Comparison of ENCODE assay signal across 2 cellular contexts in the genomic region with DNA sequence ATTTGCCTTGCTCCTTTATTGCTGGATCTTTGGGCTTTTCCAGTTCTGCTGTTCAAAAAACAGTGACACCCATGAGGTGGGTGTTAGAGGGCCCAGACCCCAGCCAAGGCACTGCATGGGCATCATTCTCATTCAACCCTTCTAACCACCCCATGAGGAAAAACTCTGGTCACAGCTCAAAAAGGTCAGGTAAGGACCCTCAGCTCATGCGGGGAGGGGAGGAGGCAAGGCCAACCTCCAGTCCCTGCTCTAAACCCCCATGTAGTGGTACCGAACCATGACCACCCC.
TF ChIP-seq lines count a peak whose summit lies in the region.

No MANE protein-coding gene starts in this region.

TF ChIP-seq in HEK293, 187 proteins besides CTCF, POLR2A, EP300 and RAD21:
- TF ChIP-seq, protein P1, sequence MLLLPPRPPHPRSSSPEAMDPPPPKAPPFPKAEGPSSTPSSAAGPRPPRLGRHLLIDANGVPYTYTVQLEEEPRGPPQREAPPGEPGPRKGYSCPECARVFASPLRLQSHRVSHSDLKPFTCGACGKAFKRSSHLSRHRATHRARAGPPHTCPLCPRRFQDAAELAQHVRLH (tag by site-specific recombination; IDR thresholded peaks at IDR 0.05), result 0 out of 2 replicates have a peak, but pooled peaks have one; percentile 1
- TF ChIP-seq ZNF707 (tag by site-specific recombination; IDR thresholded peaks at IDR 0.05), result no peak
- TF ChIP-seq, protein P2, sequence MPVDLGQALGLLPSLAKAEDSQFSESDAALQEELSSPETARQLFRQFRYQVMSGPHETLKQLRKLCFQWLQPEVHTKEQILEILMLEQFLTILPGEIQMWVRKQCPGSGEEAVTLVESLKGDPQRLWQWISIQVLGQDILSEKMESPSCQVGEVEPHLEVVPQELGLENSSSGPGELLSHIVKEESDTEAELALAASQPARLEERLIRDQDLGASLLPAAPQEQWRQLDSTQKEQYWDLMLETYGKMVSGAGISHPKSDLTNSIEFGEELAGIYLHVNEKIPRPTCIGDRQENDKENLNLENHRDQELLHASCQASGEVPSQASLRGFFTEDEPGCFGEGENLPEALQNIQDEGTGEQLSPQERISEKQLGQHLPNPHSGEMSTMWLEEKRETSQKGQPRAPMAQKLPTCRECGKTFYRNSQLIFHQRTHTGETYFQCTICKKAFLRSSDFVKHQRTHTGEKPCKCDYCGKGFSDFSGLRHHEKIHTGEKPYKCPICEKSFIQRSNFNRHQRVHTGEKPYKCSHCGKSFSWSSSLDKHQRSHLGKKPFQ (tag by site-specific recombination; IDR thresholded peaks at IDR 0.05), result no peak
- no peak for TF ChIP-seq ZBTB17 (tag by site-specific recombination; IDR thresholded peaks at IDR 0.05)
- TF ChIP-seq RBAK (tag by site-specific recombination; IDR thresholded peaks at IDR 0.05), result 0 out of 2 replicates have a peak, but pooled peaks have one; percentile 3
- no peak for TF ChIP-seq KLF1 (tag by site-specific recombination; IDR thresholded peaks at IDR 0.05)
- no peak for TF ChIP-seq ZNF132 (tag by site-specific recombination; IDR thresholded peaks at IDR 0.05; ENCODE audit: borderline replicate concordance)
- TF ChIP-seq ZNF629 (tag by site-specific recombination; IDR thresholded peaks at IDR 0.05), result no peak
- TF ChIP-seq ZNF26 (tag by site-specific recombination; IDR thresholded peaks at IDR 0.05), result no peak
- TF ChIP-seq, protein P3, sequence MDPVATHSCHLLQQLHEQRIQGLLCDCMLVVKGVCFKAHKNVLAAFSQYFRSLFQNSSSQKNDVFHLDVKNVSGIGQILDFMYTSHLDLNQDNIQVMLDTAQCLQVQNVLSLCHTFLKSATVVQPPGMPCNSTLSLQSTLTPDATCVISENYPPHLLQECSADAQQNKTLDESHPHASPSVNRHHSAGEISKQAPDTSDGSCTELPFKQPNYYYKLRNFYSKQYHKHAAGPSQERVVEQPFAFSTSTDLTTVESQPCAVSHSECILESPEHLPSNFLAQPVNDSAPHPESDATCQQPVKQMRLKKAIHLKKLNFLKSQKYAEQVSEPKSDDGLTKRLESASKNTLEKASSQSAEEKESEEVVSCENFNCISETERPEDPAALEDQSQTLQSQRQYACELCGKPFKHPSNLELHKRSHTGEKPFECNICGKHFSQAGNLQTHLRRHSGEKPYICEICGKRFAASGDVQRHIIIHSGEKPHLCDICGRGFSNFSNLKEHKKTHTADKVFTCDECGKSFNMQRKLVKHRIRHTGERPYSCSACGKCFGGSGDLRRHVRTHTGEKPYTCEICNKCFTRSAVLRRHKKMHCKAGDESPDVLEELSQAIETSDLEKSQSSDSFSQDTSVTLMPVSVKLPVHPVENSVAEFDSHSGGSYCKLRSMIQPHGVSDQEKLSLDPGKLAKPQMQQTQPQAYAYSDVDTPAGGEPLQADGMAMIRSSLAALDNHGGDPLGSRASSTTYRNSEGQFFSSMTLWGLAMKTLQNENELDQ (tag by site-specific recombination; IDR thresholded peaks at IDR 0.05; ENCODE audit: low read depth), result no peak
- TF ChIP-seq ZBTB20 (tag by site-specific recombination; IDR thresholded peaks at IDR 0.05), result no peak
- TF ChIP-seq GLIS2 (tag by site-specific recombination; IDR thresholded peaks at IDR 0.05), result no peak

TF ChIP-seq in GM12878, 131 proteins besides CTCF, POLR2A, EP300 and RAD21:
- TF ChIP-seq DPF2 (IDR thresholded peaks at IDR 0.05) (no peak), KLF5 (IDR thresholded peaks at IDR 0.05; ENCODE audit: partially characterized antibody) (no peak), CHD1 (IDR thresholded peaks at IDR 0.05; ENCODE audit: low read depth, low read length) (no peak), PML (IDR thresholded peaks at IDR 0.05; ENCODE audit: low read length) (no peak), TCF7 (IDR thresholded peaks at IDR 0.05; ENCODE audit: borderline replicate concordance) (no peak), NBN (IDR thresholded peaks at IDR 0.05) (no peak), NFYA (IDR thresholded peaks at IDR 0.05; ENCODE audit: borderline replicate concordance, low read depth, low read length) (no peak), SMC3 (IDR thresholded peaks at IDR 0.05; ENCODE audit: borderline replicate concordance, low read length) (no peak), CREB1 (IDR thresholded peaks at IDR 0.05; ENCODE audit: low read depth) (no peak), RBBP5 (conservative IDR thresholded peaks at IDR 0.05) (no peak), BMI1 (IDR thresholded peaks at IDR 0.05; ENCODE audit: borderline replicate concordance) (no peak), SKIL (IDR thresholded peaks at IDR 0.05; ENCODE audit: low read depth, poor library complexity, severe bottlenecking) (no peak), SRF (IDR thresholded peaks at IDR 0.05; ENCODE audit: low read depth in 2 of 2, low read length in 2 of 2) (no peak), GABPA (IDR thresholded peaks at IDR 0.05; ENCODE audit: low read depth) (no peak), HDGF (IDR thresholded peaks at IDR 0.05) (no peak), NFXL1 (IDR thresholded peaks at IDR 0.05; ENCODE audit: borderline replicate concordance) (no peak)
